Comparison of ENCODE assay signal across 1 cellular context in genomic region chr7:125563557-125563956, GRCh38.
TF ChIP-seq lines count a peak whose summit lies in the region.

No MANE protein-coding gene starts in this region.

TF ChIP-seq in GM23338, 12 proteins besides CTCF, POLR2A, EP300 and RAD21 (continued from another document):
- no peak for TF ChIP-seq REST (IDR thresholded peaks at IDR 0.05; ENCODE audit: unreplicated experiment)
- TF ChIP-seq CREB1 (CRISPR knock-in tag; IDR thresholded peaks at IDR 0.05; ENCODE audit: low read depth): no peak
- no peak for TF ChIP-seq ETS1 (IDR thresholded peaks at IDR 0.05)
- TF ChIP-seq EZH2 (IDR thresholded peaks at IDR 0.05; ENCODE audit: low read depth, unreplicated experiment): no peak
